In the genomic region with DNA sequence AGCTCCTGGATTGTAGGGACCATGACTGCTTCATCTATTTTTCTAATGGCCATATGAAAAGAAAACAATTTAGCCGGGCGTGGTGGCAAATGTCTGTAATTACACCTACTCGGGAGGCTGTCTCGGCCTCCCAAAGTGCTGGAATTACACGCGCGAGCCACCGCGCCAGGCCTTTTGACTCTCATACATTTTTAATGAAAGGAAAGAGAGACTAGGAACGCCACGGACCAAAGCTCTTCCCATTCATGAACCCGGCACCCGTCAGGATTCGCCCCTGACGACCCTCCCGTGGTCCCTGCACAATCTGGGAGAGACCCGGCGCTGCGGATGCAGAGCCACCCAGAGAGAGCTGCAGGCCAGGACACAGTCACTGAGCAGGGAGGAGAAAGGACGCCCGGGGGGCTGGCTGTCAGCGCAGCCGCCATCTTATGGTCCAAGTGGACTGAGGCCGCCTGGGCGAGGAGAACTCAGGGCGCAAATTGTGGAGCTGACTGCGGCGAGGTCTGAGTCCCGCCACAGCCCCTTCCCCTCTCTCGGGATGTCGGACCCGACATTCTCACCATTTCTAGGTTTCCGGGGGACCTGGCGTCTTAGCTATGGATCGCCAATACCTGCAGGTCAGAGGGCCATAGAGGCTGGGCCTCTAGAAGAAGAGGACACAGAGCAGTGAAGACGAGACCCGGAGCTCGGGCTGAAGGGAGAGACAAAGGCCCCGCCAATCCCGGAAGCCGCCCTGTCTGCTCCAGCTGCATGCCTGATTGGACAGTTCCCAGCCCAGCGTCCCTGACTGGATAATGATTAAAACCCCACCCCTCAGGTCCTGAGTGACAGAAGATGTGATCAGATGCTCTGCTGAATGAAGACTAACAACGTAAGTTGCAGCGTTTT, we compare ENCODE assay signal across 8 cellular contexts. TPM values are rescaled to one million over a fixed set of nuclear protein-coding genes. Genes with fewer than 3 reads are reported as not detected.
DNase-seq lines count a peak whose midpoint lies in the region; ATAC-seq and TF ChIP-seq lines count a peak whose summit lies in the region.

Gene ZNF681, minus strand, starts transcription at position 705 of the 888 bp plus-strand sequence. Its CDS starts 142 bp downstream, at position 563.

- peak within 1 kb of the TSS; percentile 73 for H3K4me3 ChIP-seq in astrocyte of the cerebellum (ENCODE audit: low read depth, low read length)

- DNase-seq in EL: peak; percentile 88
- DNase-seq in M059J (ENCODE audit: low read depth): peak; percentile 97
- DNase-seq in T follicular helper cell (ENCODE audit: low read depth): peak; percentile 84
- peak; percentile 74 for DNase-seq in astrocyte of the cerebellum (ENCODE audit: low read depth)
- DNase-seq in hypothalamus (lab: John Stamatoyannopoulos, UW): peak in 50 of 51 donors; percentile 15 to 94 (median 76)
- DNase-seq in sciatic nerve (ENCODE audit: low spot score): peak; percentile 88
- DNase-seq in MV-4-11 (lab: John Stamatoyannopoulos, UW): no peak

- ATAC-seq in GM21737 (IDR thresholded peaks at IDR 0.05; ENCODE audit: unreplicated experiment): peak; percentile 86
- ATAC-seq in sciatic nerve: peak; percentile 98

- intact Hi-C loops in sciatic nerve (cut with DNase I): no loop called here

- in situ Hi-C loops in astrocyte of the cerebellum (cut with HindIII; ENCODE audit: low sequenced_read_pairs): no loop called here

- no peak for TF ChIP-seq CTCF in astrocyte of the cerebellum (IDR thresholded peaks at IDR 0.05; ENCODE audit: low read depth, low read length, missing control alignments)

RNA-seq across cellular contexts. Expression of gene ZNF681, which starts in this region (rescaled TPM):
- 1.1 and 3.1 TPM in 2 replicates for total RNA-seq in M059J (2014; rRNA removed; shearing (Covaris generic))
- total RNA-seq in sciatic nerve: 1.8 TPM
